ENCODE assay signal across 17 cellular contexts in the genomic region with DNA sequence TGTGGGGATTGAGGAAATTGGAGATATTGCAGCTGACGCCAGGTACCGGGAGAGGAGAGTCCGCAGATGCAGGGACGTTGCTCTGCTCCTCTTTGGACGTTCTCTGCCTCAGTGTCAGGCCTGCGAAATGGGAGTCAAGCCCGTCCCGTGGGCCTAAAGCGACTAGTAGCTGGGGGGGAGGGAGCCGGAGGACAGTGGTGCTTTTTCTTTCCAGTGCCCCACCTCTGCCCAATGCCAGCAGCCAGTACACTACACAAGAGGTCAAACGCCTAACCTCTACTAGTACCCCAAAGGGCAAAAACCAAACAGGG.
DNase-seq lines count a peak whose midpoint lies in the region; ATAC-seq and TF ChIP-seq lines count a peak whose summit lies in the region.
"Had no signal": no experiment of that assay in that cellular context is flagged by ENCODE, and none has a peak within 500 bp of the region (broad histone marks: within the 10 kb centered on the region; RNA-seq: fewer than 3 reads in every experiment).

No MANE protein-coding gene starts in this region.

- CTCF ChIA-PET in GM10248 (lab: Yijun Ruan, JAX): no interaction called here

- no peaks in the 10 kb centered on the region for H3K36me3 ChIP-seq in NT2/D1 (ENCODE audit: insufficient read depth, insufficient read length, low read length)
- H3K36me3 ChIP-seq in iPS-18a (ENCODE audit: control insufficient read depth, low read depth, low read length): no peaks in the 10 kb centered on the region
- no peaks in the 10 kb centered on the region for H3K36me3 ChIP-seq in parathyroid adenoma (ENCODE audit: control insufficient read depth, insufficient read depth, low read length)
- H3K36me3 ChIP-seq: esophagus squamous epithelium, neutrophil, right lobe of liver had no signal

- H3K27me3 ChIP-seq in NT2/D1 (ENCODE audit: insufficient read depth, insufficient read length): peaks cover 94% of the 10 kb centered on the region
- peaks cover 100% of the 10 kb centered on the region for H3K27me3 ChIP-seq in iPS-18a (ENCODE audit: control insufficient read depth, insufficient read depth, low read length)
- no peaks in the 10 kb centered on the region for H3K27me3 ChIP-seq in parathyroid adenoma (ENCODE audit: control insufficient read depth, insufficient read depth, low read length)

- peaks cover 23% of the 10 kb centered on the region for H3K79me2 ChIP-seq in parathyroid adenoma

- ATAC-seq in GM18907 (IDR thresholded peaks at IDR 0.05; ENCODE audit: unreplicated experiment): no peak

- H3K27ac ChIP-seq in iPS-18a (ENCODE audit: low read length) (no peak overlapping the region), parathyroid adenoma (peak overlapping the region; percentile 96)
- H3K27ac ChIP-seq: esophagus squamous epithelium, neutrophil, PC-9, right lobe of liver had no signal

- H3K9me3 ChIP-seq in NT2/D1 (ENCODE audit: insufficient read depth, low read length) (no peaks in the 10 kb centered on the region), iPS-18a (ENCODE audit: control insufficient read depth, low read depth, low read length) (no peaks in the 10 kb centered on the region), parathyroid adenoma (ENCODE audit: control insufficient read depth, low read length) (no peaks in the 10 kb centered on the region)
- H3K9me3 ChIP-seq: esophagus squamous epithelium, neutrophil, right lobe of liver had no signal

- TF ChIP-seq CTCF in GM10248 (IDR thresholded peaks at IDR 0.05; ENCODE audit: control extremely low read depth, extremely low read depth, low read depth, missing control alignments) (no peak), parathyroid adenoma (IDR thresholded peaks at IDR 0.05) (no peak)

- peak overlapping the region; percentile 38 for H2AFZ ChIP-seq in parathyroid adenoma
- H2AFZ ChIP-seq: PC-9 had no signal

- H3K9ac ChIP-seq in NT2/D1 (ENCODE audit: insufficient read length, low read depth): peak overlapping the region; percentile 58
- no peak overlapping the region for H3K9ac ChIP-seq in iPS-18a (ENCODE audit: low read length)
- H3K9ac ChIP-seq in parathyroid adenoma: peak overlapping the region; percentile 80

- DNase-seq in GM10248 (ENCODE audit: extremely low spot score): peak; percentile 8
- no peak for DNase-seq in NT2/D1 (ENCODE audit: low read depth, low spot score)
- no peak for DNase-seq in NCI-H2227 treated with DMSO at 0.1 percent for 48 hours (lab: John Stamatoyannopoulos, UW)
- no peak for DNase-seq in OCI-M2 (lab: John Stamatoyannopoulos, UW; ENCODE audit: unreplicated experiment)
- DNase-seq in dermis blood vessel endothelial cell: no peak
- DNase-seq: activated CD4-positive, CD25-positive, alpha-beta regulatory T cell; CD4-positive, alpha-beta memory T cell; DND-41; esophagus squamous epithelium; NCI-H82; PC-9; right lobe of liver; stimulated activated CD4-positive, alpha-beta T cell treated with anti-CD3 and anti-CD28 coated beads, Interleukin-1b, Interleukin-23, amount 100 ng/mL, for 48 hours had no signal

- peak overlapping the region; percentile 48 for H3K4me3 ChIP-seq in NT2/D1 (ENCODE audit: insufficient read length, low read depth)
- peak overlapping the region; percentile 69 for H3K4me3 ChIP-seq in iPS-18a (ENCODE audit: low read length)
- H3K4me3 ChIP-seq in parathyroid adenoma (ENCODE audit: low read depth, low read length): peak overlapping the region; percentile 73
- H3K4me3 ChIP-seq: PC-9, right lobe of liver had no signal

- POLR2A ChIA-PET in GM10248 (lab: Yijun Ruan, JAX): no interaction called here

- peak overlapping the region; percentile 89 for H3K4me2 ChIP-seq in parathyroid adenoma (ENCODE audit: low read length)
- H3K4me2 ChIP-seq: PC-9 had no signal

- H3K4me1 ChIP-seq in NT2/D1 (ENCODE audit: insufficient read depth, insufficient read length) (no peaks in the 10 kb centered on the region), iPS-18a (ENCODE audit: control insufficient read depth, low read depth, low read length) (peaks cover 27% of the 10 kb centered on the region), parathyroid adenoma (peaks cover 6% of the 10 kb centered on the region)
